ENCODE assay signal across 8 cellular contexts in genomic region chr20:54173653-54174451, GRCh38. TPM values are rescaled to one million over a fixed set of nuclear protein-coding genes. Genes with fewer than 3 reads are reported as not detected.
DNase-seq lines count a peak whose midpoint lies in the region; ATAC-seq lines count a peak whose summit lies in the region.

Gene CYP24A1, minus strand, starts transcription at chr20:54173986. Its CDS starts 407 bp downstream, at chr20:54173579.

- CTCF ChIA-PET in activated naive CD4-positive, alpha-beta T cell treated with anti-CD3 and anti-CD28 coated beads, Interleukin-2, amount 10 ng/mL, durations not matched to agents 7 days and 5 days (lab: Charles Lee) = no interaction called here
- CTCF ChIA-PET in activated CD4-positive, alpha-beta memory T cell treated with anti-CD3 and anti-CD28 coated beads for 36 hours (lab: Charles Lee) = interaction anchor here (2.4 kb wide), 1 partner anchor 70 kb away, joined by 8 read pairs; no protein-coding TSS in a partner anchor

- peaks cover 24% of the 10 kb centered on the region for H3K4me1 Mint-ChIP-seq in activated naive CD4-positive, alpha-beta T cell treated with anti-CD3 and anti-CD28 coated beads, Interleukin-2, amount 10 ng/mL, durations not matched to agents 7 days and 5 days
- peaks cover 22% of the 10 kb centered on the region for H3K4me1 Mint-ChIP-seq in activated CD4-positive, alpha-beta memory T cell treated with anti-CD3 and anti-CD28 coated beads for 36 hours (ENCODE audit: low read depth)

- H3K9me3 Mint-ChIP-seq in activated naive CD4-positive, alpha-beta T cell treated with anti-CD3 and anti-CD28 coated beads, Interleukin-2, amount 10 ng/mL, durations not matched to agents 7 days and 5 days = no peaks in the 10 kb centered on the region
- H3K9me3 Mint-ChIP-seq in activated CD4-positive, alpha-beta memory T cell treated with anti-CD3 and anti-CD28 coated beads for 36 hours = no peaks in the 10 kb centered on the region

- POLR2A ChIA-PET in activated CD4-positive, alpha-beta memory T cell treated with anti-CD3 and anti-CD28 coated beads for 36 hours (lab: Charles Lee) = no interaction called here

- H3K36me3 Mint-ChIP-seq in activated naive CD4-positive, alpha-beta T cell treated with anti-CD3 and anti-CD28 coated beads, Interleukin-2, amount 10 ng/mL, durations not matched to agents 7 days and 5 days = no peaks in the 10 kb centered on the region
- H3K36me3 Mint-ChIP-seq in activated CD4-positive, alpha-beta memory T cell treated with anti-CD3 and anti-CD28 coated beads for 36 hours = no peaks in the 10 kb centered on the region

- H3K4me3 Mint-ChIP-seq in activated naive CD4-positive, alpha-beta T cell treated with anti-CD3 and anti-CD28 coated beads, Interleukin-2, amount 10 ng/mL, durations not matched to agents 7 days and 5 days = peak within 1 kb of the TSS; percentile 31
- H3K4me3 Mint-ChIP-seq in activated CD4-positive, alpha-beta memory T cell treated with anti-CD3 and anti-CD28 coated beads for 36 hours = peak within 1 kb of the TSS; percentile 55

- no peak for ATAC-seq in HG03139 (IDR thresholded peaks at IDR 0.05; ENCODE audit: unreplicated experiment)

- H3K27me3 Mint-ChIP-seq in activated naive CD4-positive, alpha-beta T cell treated with anti-CD3 and anti-CD28 coated beads, Interleukin-2, amount 10 ng/mL, durations not matched to agents 7 days and 5 days = peaks cover 89% of the 10 kb centered on the region
- peaks cover 59% of the 10 kb centered on the region for H3K27me3 Mint-ChIP-seq in activated CD4-positive, alpha-beta memory T cell treated with anti-CD3 and anti-CD28 coated beads for 36 hours

- peak within 1 kb of the TSS; percentile 24 for H3K27ac Mint-ChIP-seq in activated naive CD4-positive, alpha-beta T cell treated with anti-CD3 and anti-CD28 coated beads, Interleukin-2, amount 10 ng/mL, durations not matched to agents 7 days and 5 days
- H3K27ac Mint-ChIP-seq in activated CD4-positive, alpha-beta memory T cell treated with anti-CD3 and anti-CD28 coated beads for 36 hours = peak within 1 kb of the TSS; percentile 13

- intact Hi-C loops in activated CD4-positive, alpha-beta memory T cell treated with anti-CD3 and anti-CD28 coated beads for 36 hours (cut with micrococcal nuclease) = no loop called here

- no peak for DNase-seq in activated naive CD4-positive, alpha-beta T cell treated with anti-CD3 and anti-CD28 coated beads, Interleukin-2, amount 10 ng/mL, durations not matched to agents 7 days and 5 days
- no peak for DNase-seq in activated naive CD4-positive, alpha-beta T cell treated with Interleukin-2 at 50 U/mL for 16 hours
- peak; percentile 16 for DNase-seq in activated CD4-positive, alpha-beta memory T cell treated with anti-CD3 and anti-CD28 coated beads for 36 hours
- DNase-seq in iPS-NIHi11 (ENCODE audit: low spot score) (peak; percentile 70), ureter (ENCODE audit: low spot score) (no peak), cortex of kidney (lab: John Stamatoyannopoulos, UW) (no peak), amygdala (lab: John Stamatoyannopoulos, UW) (no peak)

RNA-seq across cellular contexts. Expression of gene CYP24A1, which starts in this region (rescaled TPM):
- under 1 TPM; 0.57 to 0.92 TPM for total RNA-seq in activated CD4-positive, alpha-beta memory T cell treated with anti-CD3 and anti-CD28 coated beads for 36 hours
- total RNA-seq in ureter = 10.4 TPM

Comparison
In these comparisons a context has a peak if more than half of its experiments do, and no peak if none do; other contexts are left out.
1. Peak in DNase-seq in activated CD4-positive, alpha-beta memory T cell treated with anti-CD3 and anti-CD28 coated beads for 36 hours; RNA of the gene not detected or under 1 TPM.